Comparison of ENCODE assay signal across 1 cellular context in the genomic region with DNA sequence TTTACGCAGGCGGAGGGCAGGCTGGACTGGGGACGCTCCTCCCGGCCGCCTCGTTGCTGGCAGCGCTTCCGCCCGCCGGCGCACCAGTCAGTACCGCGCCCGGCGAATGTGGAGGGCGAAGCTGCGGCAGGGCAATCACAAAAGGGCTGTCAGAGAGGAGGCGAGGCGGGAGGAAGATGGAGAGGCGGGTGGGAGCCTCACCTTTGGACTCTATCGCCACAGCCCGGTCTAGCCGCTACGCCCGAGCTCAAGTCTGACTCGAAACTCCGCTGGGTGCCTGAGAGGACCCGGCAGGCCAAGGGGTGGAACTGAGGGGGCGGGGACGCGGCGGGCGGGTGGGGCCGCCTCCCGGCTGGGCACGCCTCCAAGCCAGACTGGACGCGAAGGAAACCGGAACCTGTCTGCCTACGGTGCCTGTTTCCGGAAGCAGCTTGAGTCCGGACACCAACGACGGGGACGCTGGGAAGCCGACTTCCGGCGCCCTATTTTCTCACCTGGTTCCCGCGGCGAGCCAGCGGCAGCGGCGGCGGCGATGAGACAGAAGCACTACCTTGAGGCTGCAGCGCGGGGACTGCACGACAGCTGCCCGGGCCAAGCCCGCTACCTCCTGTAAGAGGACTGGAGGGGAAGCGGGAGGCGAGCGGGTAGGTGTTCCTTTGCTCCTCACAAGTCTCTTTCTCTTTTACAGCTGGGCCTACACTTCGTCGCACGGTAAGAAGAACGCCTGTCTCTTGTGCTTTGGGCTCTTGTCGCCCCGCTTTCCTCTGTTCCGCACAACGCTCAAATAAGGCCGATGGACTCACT.
A peak's percentile ranks its signal among the peaks of the same experiment; 100 is the strongest.
TF ChIP-seq lines count a peak whose summit lies in the region.

RMP24 (plus strand) TSS at position 483 of the 804 bp plus-strand sequence.

TF ChIP-seq in K562, 482 proteins besides CTCF, POLR2A, EP300 and RAD21 (continued from another document and continues in another):
- no peak for TF ChIP-seq THRAP3 (IDR thresholded peaks at IDR 0.05; ENCODE audit: borderline replicate concordance)
- TF ChIP-seq POLR2H (tag; IDR thresholded peaks at IDR 0.05; ENCODE audit: low read depth), result peak; percentile 84
- peak; percentile 67 for TF ChIP-seq SAP30 (IDR thresholded peaks at IDR 0.05; ENCODE audit: borderline replicate concordance, insufficient read depth, low read depth, low read length, poor library complexity, severe bottlenecking)
- TF ChIP-seq, protein P1, sequence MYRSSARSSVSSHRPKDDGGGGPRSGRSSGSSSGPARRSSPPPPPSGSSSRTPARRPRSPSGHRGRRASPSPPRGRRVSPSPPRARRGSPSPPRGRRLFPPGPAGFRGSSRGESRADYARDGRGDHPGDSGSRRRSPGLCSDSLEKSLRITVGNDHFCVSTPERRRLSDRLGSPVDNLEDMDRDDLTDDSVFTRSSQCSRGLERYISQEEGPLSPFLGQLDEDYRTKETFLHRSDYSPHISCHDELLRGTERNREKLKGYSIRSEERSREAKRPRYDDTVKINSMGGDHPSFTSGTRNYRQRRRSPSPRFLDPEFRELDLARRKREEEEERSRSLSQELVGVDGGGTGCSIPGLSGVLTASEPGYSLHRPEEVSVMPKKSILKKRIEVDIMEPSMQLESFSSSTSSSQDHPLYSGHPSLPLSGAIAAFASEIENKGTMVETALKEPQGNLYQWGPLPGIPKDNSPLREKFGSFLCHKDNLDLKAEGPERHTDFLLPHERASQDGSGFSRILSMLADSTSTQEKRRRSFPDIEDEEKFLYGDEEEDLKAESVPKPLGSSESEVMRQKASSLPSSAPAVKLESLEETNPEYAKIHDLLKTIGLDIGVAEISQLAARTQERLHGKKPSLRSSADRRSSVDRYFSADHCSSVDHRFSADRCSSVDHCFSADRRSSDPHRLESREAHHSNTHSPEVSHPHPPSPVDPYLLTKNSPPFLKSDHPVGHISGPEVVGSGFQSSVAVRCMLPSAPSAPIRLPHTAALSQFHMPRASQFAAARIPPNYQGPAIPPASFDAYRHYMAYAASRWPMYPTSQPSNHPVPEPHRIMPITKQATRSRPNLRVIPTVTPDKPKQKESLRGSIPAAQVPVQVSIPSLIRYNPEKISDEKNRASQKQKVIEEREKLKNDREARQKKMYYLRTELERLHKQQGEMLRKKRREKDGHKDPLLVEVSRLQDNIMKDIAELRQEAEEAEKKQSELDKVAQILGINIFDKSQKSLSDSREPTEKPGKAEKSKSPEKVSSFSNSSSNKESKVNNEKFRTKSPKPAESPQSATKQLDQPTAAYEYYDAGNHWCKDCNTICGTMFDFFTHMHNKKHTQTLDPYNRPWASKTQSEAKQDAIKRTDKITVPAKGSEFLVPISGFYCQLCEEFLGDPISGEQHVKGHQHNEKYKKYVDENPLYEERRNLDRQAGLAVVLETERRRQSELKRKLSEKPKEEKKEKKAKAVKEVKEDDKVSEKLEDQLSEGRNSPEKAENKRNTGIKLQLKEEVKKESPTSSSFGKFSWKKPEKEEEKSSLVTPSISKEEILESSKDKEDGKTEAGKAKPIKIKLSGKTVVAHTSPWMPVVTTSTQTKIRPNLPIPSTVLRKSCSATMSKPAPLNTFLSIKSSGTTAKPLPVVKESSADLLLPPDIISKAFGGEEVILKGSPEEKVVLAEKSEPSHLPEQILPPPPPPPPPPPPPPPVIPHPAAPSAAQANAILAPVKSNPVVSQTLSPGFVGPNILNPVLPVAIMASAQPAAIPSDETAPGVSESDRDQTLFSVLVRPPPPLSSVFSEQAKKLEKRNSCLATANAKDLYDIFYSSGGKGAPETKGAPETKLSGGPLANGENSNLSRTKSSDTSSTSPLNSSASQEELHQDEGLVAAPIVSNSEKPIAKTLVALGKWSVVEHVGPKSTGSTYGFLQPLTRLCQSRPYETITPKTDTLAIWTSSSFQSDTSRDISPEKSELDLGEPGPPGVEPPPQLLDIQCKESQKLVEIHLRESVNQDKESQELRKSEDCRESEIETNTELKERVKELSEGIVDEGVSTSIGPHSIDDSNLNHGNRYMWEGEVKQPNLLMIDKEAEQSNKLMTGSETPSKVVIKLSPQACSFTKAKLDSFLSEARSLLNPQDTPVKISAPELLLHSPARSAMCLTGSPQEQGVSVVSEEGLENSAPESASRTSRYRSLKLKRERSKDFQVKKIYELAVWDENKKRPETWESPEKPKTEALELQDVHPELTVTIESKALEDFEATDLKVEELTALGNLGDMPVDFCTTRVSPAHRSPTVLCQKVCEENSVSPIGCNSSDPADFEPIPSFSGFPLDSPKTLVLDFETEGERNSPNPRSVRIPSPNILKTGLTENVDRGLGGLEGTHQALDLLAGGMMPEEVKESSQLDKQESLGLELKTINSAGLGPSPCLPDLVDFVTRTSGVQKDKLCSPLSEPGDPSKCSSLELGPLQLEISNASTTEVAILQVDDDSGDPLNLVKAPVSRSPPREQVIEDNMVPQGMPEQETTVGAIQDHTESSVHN (IDR thresholded peaks at IDR 0.05; ENCODE audit: borderline replicate concordance in 1 of 2, low read depth in 1 of 2), result no peak
- TF ChIP-seq ZBTB12 (CRISPR knock-in tag; IDR thresholded peaks at IDR 0.05), result 0 out of 2 replicates have a peak, but pooled peaks have one; percentile 12
- TF ChIP-seq FUS (optimal IDR thresholded peaks at IDR 0.05; ENCODE audit: low read depth, low read length), result no peak
- TF ChIP-seq ZC3H4 (CRISPR knock-in tag; IDR thresholded peaks at IDR 0.05; ENCODE audit: borderline replicate concordance), result no peak
- TF ChIP-seq USF2 (CRISPR knock-in tag; IDR thresholded peaks at IDR 0.05), result no peak
- peak; percentile 83 for TF ChIP-seq VEZF1 (CRISPR knock-in tag; IDR thresholded peaks at IDR 0.05)
- 0 out of 2 replicates have a peak, but pooled peaks have one; percentile 10 for TF ChIP-seq GABPB2 (CRISPR knock-in tag; conservative IDR thresholded peaks at IDR 0.05)
- no peak for TF ChIP-seq ARID3A (IDR thresholded peaks at IDR 0.05; ENCODE audit: borderline replicate concordance, low read depth, low read length)
- TF ChIP-seq ZNF3 (CRISPR knock-in tag; IDR thresholded peaks at IDR 0.05), result no peak
- peak; percentile 85 for TF ChIP-seq EP400 (IDR thresholded peaks at IDR 0.05)
- TF ChIP-seq ARID2 (IDR thresholded peaks at IDR 0.05), result no peak
- peak; percentile 91 for TF ChIP-seq GTF2E2 (tag; IDR thresholded peaks at IDR 0.05)
- TF ChIP-seq ZNF511 (CRISPR knock-in tag; IDR thresholded peaks at IDR 0.05), result peak; percentile 47; the same call in 1 of the 2 replicates
- TF ChIP-seq, protein P2, sequence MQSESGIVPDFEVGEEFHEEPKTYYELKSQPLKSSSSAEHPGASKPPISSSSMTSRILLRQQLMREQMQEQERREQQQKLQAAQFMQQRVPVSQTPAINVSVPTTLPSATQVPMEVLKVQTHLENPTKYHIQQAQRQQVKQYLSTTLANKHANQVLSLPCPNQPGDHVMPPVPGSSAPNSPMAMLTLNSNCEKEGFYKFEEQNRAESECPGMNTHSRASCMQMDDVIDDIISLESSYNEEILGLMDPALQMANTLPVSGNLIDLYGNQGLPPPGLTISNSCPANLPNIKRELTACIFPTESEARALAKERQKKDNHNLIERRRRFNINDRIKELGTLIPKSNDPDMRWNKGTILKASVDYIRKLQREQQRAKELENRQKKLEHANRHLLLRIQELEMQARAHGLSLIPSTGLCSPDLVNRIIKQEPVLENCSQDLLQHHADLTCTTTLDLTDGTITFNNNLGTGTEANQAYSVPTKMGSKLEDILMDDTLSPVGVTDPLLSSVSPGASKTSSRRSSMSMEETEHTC (IDR thresholded peaks at IDR 0.05), result no peak
- 0 out of 2 replicates have a peak, but pooled peaks have one; percentile 57 for TF ChIP-seq ELF2 (CRISPR knock-in tag; IDR thresholded peaks at IDR 0.05)
- TF ChIP-seq RUNX1 (IDR thresholded peaks at IDR 0.05; ENCODE audit: low read depth), result peak; percentile 28; the same call in 1 of the 2 replicates
- TF ChIP-seq FOXJ3 (CRISPR knock-in tag; IDR thresholded peaks at IDR 0.05), result 0 out of 2 replicates have a peak, but pooled peaks have one; percentile 5
- TF ChIP-seq PHF8 (IDR thresholded peaks at IDR 0.05; ENCODE audit: borderline replicate concordance, low read length), result peak; percentile 99
- no peak for TF ChIP-seq POLR3G (IDR thresholded peaks at IDR 0.05; ENCODE audit: extremely low read depth, insufficient read length, insufficient replicate concordance)
- peak; percentile 9; the same call in 1 of the 2 replicates for TF ChIP-seq GATAD2B (IDR thresholded peaks at IDR 0.05; ENCODE audit: borderline replicate concordance)
- TF ChIP-seq RBM25 (IDR thresholded peaks at IDR 0.05; ENCODE audit: low read depth, low read length, severe bottlenecking), result no peak
- TF ChIP-seq PHB2 (IDR thresholded peaks at IDR 0.05; ENCODE audit: low read depth), result no peak
- TF ChIP-seq POLR2B (IDR thresholded peaks at IDR 0.05; ENCODE audit: low read depth, partially characterized antibody), result peak; percentile 81
- TF ChIP-seq NFIC (IDR thresholded peaks at IDR 0.05), result peak; percentile 87
- no peak for TF ChIP-seq ZBTB43 (CRISPR knock-in tag; IDR thresholded peaks at IDR 0.05)
- TF ChIP-seq CBX1 (IDR thresholded peaks at IDR 0.05; ENCODE audit: low read depth), result peak; percentile 75; the same call in 1 of the 2 replicates
- peak; percentile 57 to 82; a peak in 3 of 4 replicates for TF ChIP-seq SIN3A (IDR thresholded peaks at IDR 0.05; ENCODE audit: borderline replicate concordance in 2 of 2, control insufficient read depth in 1 of 2, low read depth in 2 of 2, low read length in 2 of 2)
- peak; percentile 52; the same call in 1 of the 2 replicates for TF ChIP-seq PTBP1 (IDR thresholded peaks at IDR 0.05; ENCODE audit: low read depth, low read length)
- TF ChIP-seq PURB (CRISPR knock-in tag; IDR thresholded peaks at IDR 0.05; ENCODE audit: low read depth), result no peak
- TF ChIP-seq ZSCAN29 (IDR thresholded peaks at IDR 0.05), result peak; percentile 78
- peak; percentile 23; the same call in 1 of the 2 replicates for TF ChIP-seq NFRKB (IDR thresholded peaks at IDR 0.05; ENCODE audit: low read depth)
- TF ChIP-seq CHD1 (IDR thresholded peaks at IDR 0.05; ENCODE audit: low read length), result peak; percentile 64
- peak; percentile 94 for TF ChIP-seq TAF1 (IDR thresholded peaks at IDR 0.05; ENCODE audit: control insufficient read depth, extremely low read depth, insufficient read depth, low read length, severe bottlenecking)
- TF ChIP-seq SMAD4 (CRISPR knock-in tag; conservative IDR thresholded peaks at IDR 0.05), result peak; percentile 51; the same call in 1 of the 2 replicates
- peak; percentile 45 for TF ChIP-seq PCBP1 (IDR thresholded peaks at IDR 0.05; ENCODE audit: low read depth, low read length, poor library complexity, severe bottlenecking)
- TF ChIP-seq, protein P3, sequence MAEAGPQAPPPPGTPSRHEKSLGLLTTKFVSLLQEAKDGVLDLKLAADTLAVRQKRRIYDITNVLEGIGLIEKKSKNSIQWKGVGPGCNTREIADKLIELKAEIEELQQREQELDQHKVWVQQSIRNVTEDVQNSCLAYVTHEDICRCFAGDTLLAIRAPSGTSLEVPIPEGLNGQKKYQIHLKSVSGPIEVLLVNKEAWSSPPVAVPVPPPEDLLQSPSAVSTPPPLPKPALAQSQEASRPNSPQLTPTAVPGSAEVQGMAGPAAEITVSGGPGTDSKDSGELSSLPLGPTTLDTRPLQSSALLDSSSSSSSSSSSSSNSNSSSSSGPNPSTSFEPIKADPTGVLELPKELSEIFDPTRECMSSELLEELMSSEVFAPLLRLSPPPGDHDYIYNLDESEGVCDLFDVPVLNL (CRISPR knock-in tag; IDR thresholded peaks at IDR 0.05; ENCODE audit: low read depth), result 0 out of 2 replicates have a peak, but pooled peaks have one; percentile 22
